Comparison of ENCODE assay signal across 26 cellular contexts in the genomic region with DNA sequence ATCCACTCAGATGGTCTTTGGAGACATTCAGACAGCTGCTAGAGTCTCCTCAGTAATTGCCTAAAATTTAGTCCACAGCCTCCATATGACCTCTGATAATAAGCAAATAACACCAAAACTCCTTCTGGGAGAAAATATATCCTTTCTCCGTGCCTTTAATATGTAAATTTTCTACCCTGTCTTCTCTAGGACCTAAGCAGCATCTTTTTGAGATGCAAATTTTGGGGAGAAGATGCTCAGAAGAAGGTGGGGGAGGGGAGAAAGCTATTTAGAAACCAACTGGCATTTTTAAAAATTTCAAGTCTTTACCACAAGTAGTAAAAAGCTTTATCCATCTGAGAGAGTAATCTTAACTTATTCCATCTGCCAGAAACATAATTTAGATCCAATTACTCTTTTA.
DNase-seq lines count a peak whose midpoint lies in the region; ATAC-seq and TF ChIP-seq lines count a peak whose summit lies in the region.
"Had no signal": no experiment of that assay in that cellular context is flagged by ENCODE, and none has a peak within 500 bp of the region (broad histone marks: within the 10 kb centered on the region; RNA-seq: fewer than 3 reads in every experiment).

No MANE protein-coding gene starts in this region.

- H4K20me1 ChIP-seq in BLaER1 treated with 17β-estradiol and CSF1 and Interleukin-3, amounts not matched to agents 10 nM and 100 nM, result no peaks in the 10 kb centered on the region
- H4K20me1 ChIP-seq in Karpas-422 (ENCODE audit: insufficient read depth, low read depth, low read length) (no peaks in the 10 kb centered on the region), neural progenitor cell (ENCODE audit: low read depth) (no peaks in the 10 kb centered on the region)

- peak overlapping the region in 8 of 11 experiments; percentile 13 to 80 (median 54); a peak in 16 of 22 replicates for H3K4me2 ChIP-seq in BLaER1 treated with 17β-estradiol and CSF1 and Interleukin-3, amounts not matched to agents 10 nM and 100 nM
- peak overlapping the region; percentile 60 for H3K4me2 ChIP-seq in Karpas-422 (ENCODE audit: low read depth, low read length, poor library complexity, severe bottlenecking)
- H3K4me2 ChIP-seq in neural progenitor cell, result no peak overlapping the region

- H3K4me1 Mint-ChIP-seq in neural progenitor cell, result peaks cover 11% of the 10 kb centered on the region
- no peaks in the 10 kb centered on the region for H3K4me1 Mint-ChIP-seq in activated CD4-positive, alpha-beta memory T cell treated with anti-CD3 and anti-CD28 coated beads for 36 hours (ENCODE audit: low read depth)

- H3K4me3 Mint-ChIP-seq in neural progenitor cell, result no peak overlapping the region
- no peak overlapping the region for H3K4me3 Mint-ChIP-seq in activated CD4-positive, alpha-beta memory T cell treated with anti-CD3 and anti-CD28 coated beads for 36 hours
- H3K4me3 Mint-ChIP-seq: CD8-positive, alpha-beta T cell had no signal

- ATAC-seq in HG03439 (IDR thresholded peaks at IDR 0.05; ENCODE audit: unreplicated experiment) (no peak), HG03039 (IDR thresholded peaks at IDR 0.05; ENCODE audit: unreplicated experiment) (no peak)
- ATAC-seq: CD8-positive, alpha-beta T cell; HepG2; PC-3; SK-N-SH treated with all-trans-retinoic acid at 6 μM for 48 hours had no signal

- no peaks in the 10 kb centered on the region for H3K9me3 ChIP-seq in BLaER1 treated with 17β-estradiol and CSF1 and Interleukin-3, amounts not matched to agents 10 nM and 100 nM (replicated peaks in 1 of 11)
- H3K9me3 ChIP-seq in Karpas-422 (ENCODE audit: low read length), result no peaks in the 10 kb centered on the region
- no peaks in the 10 kb centered on the region for H3K9me3 ChIP-seq in neural progenitor cell (ENCODE audit: low read depth)
- H3K9me3 ChIP-seq: BE2C had no signal

- peak overlapping the region; percentile 53 for H3K27ac Mint-ChIP-seq in neural progenitor cell
- H3K27ac Mint-ChIP-seq in activated CD4-positive, alpha-beta memory T cell treated with anti-CD3 and anti-CD28 coated beads for 36 hours, result no peak overlapping the region
- H3K27ac Mint-ChIP-seq: CD8-positive, alpha-beta T cell had no signal

- H3K9me2 ChIP-seq in Karpas-422 (replicated peaks; ENCODE audit: insufficient read depth, low read length), result no peaks in the 10 kb centered on the region

- H2AFZ ChIP-seq in Karpas-422 (ENCODE audit: low read length), result no peak overlapping the region
- H2AFZ ChIP-seq in neural progenitor cell (replicated peaks), result no peak overlapping the region

- POLR2A ChIA-PET in activated CD4-positive, alpha-beta memory T cell treated with anti-CD3 and anti-CD28 coated beads for 36 hours (lab: Charles Lee), result no interaction called here

- no peak overlapping the region for H3K27ac ChIP-seq in BLaER1 treated with 17β-estradiol and CSF1 and Interleukin-3, amounts not matched to agents 10 nM and 100 nM
- peak overlapping the region; percentile 99 for H3K27ac ChIP-seq in Karpas-422 (ENCODE audit: low read length)
- H3K27ac ChIP-seq in neural progenitor cell, result no peak overlapping the region

- H3K27me3 Mint-ChIP-seq in neural progenitor cell (ENCODE audit: insufficient read depth, low read depth), result peaks cover 2% of the 10 kb centered on the region
- peaks cover 7% of the 10 kb centered on the region for H3K27me3 Mint-ChIP-seq in activated CD4-positive, alpha-beta memory T cell treated with anti-CD3 and anti-CD28 coated beads for 36 hours

- CTCF ChIA-PET in activated CD4-positive, alpha-beta memory T cell treated with anti-CD3 and anti-CD28 coated beads for 36 hours (lab: Charles Lee), result no interaction called here

- DNase-seq in Karpas-422, result peak; percentile 84
- DNase-seq in germinal center (ENCODE audit: low spot score), result peak; percentile 31
- no peak for DNase-seq in neural progenitor cell (ENCODE audit: low spot score)
- no peak for DNase-seq in DMS 273 treated with DMSO at 0.1 percent for 48 hours (lab: John Stamatoyannopoulos, UW)
- no peak for DNase-seq in activated CD4-positive, alpha-beta memory T cell treated with anti-CD3 and anti-CD28 coated beads for 36 hours
- DNase-seq: 8988T; BE2C; Calu3; CD8-positive, alpha-beta T cell; DMS53; HCEC 1CT; KBM-7; MV-4-11; NCI-H1417; NCI-H187 treated with DMSO at 0.1 percent for 48 hours; NCI-H2227 treated with DMSO at 0.1 percent for 48 hours; NCI-H510A treated with DMSO at 0.1 percent for 48 hours; NCI-H774; PC-3; RPMI8226; SIG-M5 had no signal

- H3K79me2 ChIP-seq in Karpas-422 (ENCODE audit: low read length) (no peaks in the 10 kb centered on the region), neural progenitor cell (ENCODE audit: low read depth) (no peaks in the 10 kb centered on the region)

- peaks cover 0 to 78% (median 70%) of the 10 kb centered on the region in 10 experiments; a peak in 17 of 20 replicates for H3K4me1 ChIP-seq in BLaER1 treated with 17β-estradiol and CSF1 and Interleukin-3, amounts not matched to agents 10 nM and 100 nM
- peaks cover 65% of the 10 kb centered on the region for H3K4me1 ChIP-seq in Karpas-422 (ENCODE audit: low read length)
- H3K4me1 ChIP-seq in neural progenitor cell, result peaks cover 14% of the 10 kb centered on the region
- H3K4me1 ChIP-seq: BE2C had no signal

- H3K4me3 ChIP-seq in BLaER1 treated with 17β-estradiol and CSF1 and Interleukin-3, amounts not matched to agents 10 nM and 100 nM, result no peak overlapping the region
- peak overlapping the region; percentile 29; the same call in 1 of the 2 replicates for H3K4me3 ChIP-seq in Karpas-422 (ENCODE audit: low read length)
- no peak overlapping the region for H3K4me3 ChIP-seq in neural progenitor cell

- H3K36me3 Mint-ChIP-seq in neural progenitor cell, result no peaks in the 10 kb centered on the region
- no peaks in the 10 kb centered on the region for H3K36me3 Mint-ChIP-seq in activated CD4-positive, alpha-beta memory T cell treated with anti-CD3 and anti-CD28 coated beads for 36 hours
- H3K36me3 Mint-ChIP-seq: CD8-positive, alpha-beta T cell had no signal

- no peak for TF ChIP-seq CTCF in neural progenitor cell (IDR thresholded peaks at IDR 0.05)

- H3K9me3 Mint-ChIP-seq in neural progenitor cell, result peaks cover 2% of the 10 kb centered on the region
- H3K9me3 Mint-ChIP-seq in activated CD4-positive, alpha-beta memory T cell treated with anti-CD3 and anti-CD28 coated beads for 36 hours, result no peaks in the 10 kb centered on the region
- H3K9me3 Mint-ChIP-seq: CD8-positive, alpha-beta T cell had no signal

- H3F3A ChIP-seq in neural progenitor cell (ENCODE audit: low read depth), result no peaks in the 10 kb centered on the region

- H3K36me3 ChIP-seq in BLaER1 treated with 17β-estradiol and CSF1 and Interleukin-3, amounts not matched to agents 10 nM and 100 nM, result no peaks in the 10 kb centered on the region
- H3K36me3 ChIP-seq in Karpas-422 (ENCODE audit: insufficient read depth, low read length) (peaks cover 3% of the 10 kb centered on the region; the same call in 1 of the 2 replicates), neural progenitor cell (no peaks in the 10 kb centered on the region)
- H3K36me3 ChIP-seq: BE2C had no signal

- 0 out of 22 replicates have a peak, but pooled peaks cover 0 to 5% (median 0%) of the 10 kb centered on the region in 11 experiments for H3K27me3 ChIP-seq in BLaER1 treated with 17β-estradiol and CSF1 and Interleukin-3, amounts not matched to agents 10 nM and 100 nM
- H3K27me3 ChIP-seq in Karpas-422 (ENCODE audit: low read length) (no peaks in the 10 kb centered on the region), neural progenitor cell (no peaks in the 10 kb centered on the region)
- H3K27me3 ChIP-seq: BE2C had no signal

- peak overlapping the region in 1 of 11 experiments; percentile 34; a peak in 1 of 22 replicates for H3K9ac ChIP-seq in BLaER1 treated with 17β-estradiol and CSF1 and Interleukin-3, amounts not matched to agents 10 nM and 100 nM
- H3K9ac ChIP-seq in Karpas-422 (ENCODE audit: low read length) (peak overlapping the region; percentile 56), neural progenitor cell (no peak overlapping the region)

- intact Hi-C loops in activated CD4-positive, alpha-beta memory T cell treated with anti-CD3 and anti-CD28 coated beads for 36 hours (cut with micrococcal nuclease), result no loop called here

Comparison
In these comparisons a context has a peak if more than half of its experiments do, and no peak if none do; other contexts are left out.
1. DNase-seq: peak in Karpas-422 (single experiment) and germinal center (single experiment); none in neural progenitor cell (single experiment), DMS 273 treated with DMSO at 0.1 percent for 48 hours (single experiment) and activated CD4-positive, alpha-beta memory T cell treated with anti-CD3 and anti-CD28 coated beads for 36 hours (single experiment).